Comparison of ENCODE assay signal across 8 cellular contexts in genomic region chr1:21782868-21783678, GRCh38. TPM values are rescaled to one million over a fixed set of nuclear protein-coding genes. Genes with fewer than 3 reads are reported as not detected.
DNase-seq lines count a peak whose midpoint lies in the region; ATAC-seq, FAIRE-seq and TF ChIP-seq lines count a peak whose summit lies in the region.

TSS of gene USP48 (minus strand) at chr1:21783149. CDS start at chr1:21782957, 192 bp downstream.

- H3K36me3 Mint-ChIP-seq in activated T-cell treated with anti-CD3 and anti-CD28 coated beads, Interleukin-2, amount 50 U/mL, for 72 hours (ENCODE audit: insufficient read depth in 2 of 2): peaks cover 9 to 14% of the 10 kb centered on the region in 2 donors

- H3K4me3 ChIP-seq in GM23248: peak within 1 kb of the TSS; percentile 99
- H3K4me3 ChIP-seq in Karpas-422 (ENCODE audit: low read length): peak within 1 kb of the TSS; percentile 90
- H3K4me3 ChIP-seq in esophagus muscularis mucosa: peak within 1 kb of the TSS; percentile 88 to 99 (median 92)
- H3K4me3 ChIP-seq in muscle layer of duodenum (ENCODE audit: low read depth in 1 of 2, low read length in 2 of 2): peak within 1 kb of the TSS; percentile 90 to 100

- H3K9me2 ChIP-seq in GM23248 (ENCODE audit: insufficient read depth) (no peaks in the 10 kb centered on the region), Karpas-422 (replicated peaks; ENCODE audit: insufficient read depth, low read length) (no peaks in the 10 kb centered on the region)

- H3K36me3 ChIP-seq in GM23248 (ENCODE audit: low read depth) (no peaks in the 10 kb centered on the region), Karpas-422 (ENCODE audit: insufficient read depth, low read length) (no peaks in the 10 kb centered on the region), esophagus muscularis mucosa (no peaks in the 10 kb centered on the region), muscle layer of duodenum (ENCODE audit: control insufficient read depth in 1 of 2, insufficient read depth in 2 of 2, low read length in 2 of 2) (peaks cover 0 to 4% of the 10 kb centered on the region in 2 donors)

- H3F3A ChIP-seq in GM23248 (ENCODE audit: insufficient read depth): peaks cover 27% of the 10 kb centered on the region

- H3K27ac Mint-ChIP-seq in activated T-cell treated with anti-CD3 and anti-CD28 coated beads, Interleukin-2, amount 50 U/mL, for 72 hours: peak within 1 kb of the TSS; percentile 100

- intact Hi-C loops in esophagus muscularis mucosa (cut with DNase I): no loop called here

- H3K9ac ChIP-seq in GM23248 (peak within 1 kb of the TSS; percentile 99), Karpas-422 (ENCODE audit: low read length) (peak within 1 kb of the TSS; percentile 98)

- peaks cover 40% of the 10 kb centered on the region for H3K4me1 Mint-ChIP-seq in activated T-cell treated with anti-CD3 and anti-CD28 coated beads, Interleukin-2, amount 50 U/mL, for 72 hours (ENCODE audit: low read depth)

- WGBS in GM23248 (ENCODE audit: low coverage in 1 of 2, low lambda C conversion rate in 2 of 2, missing lambda C conversion rate in 2 of 2), 2 experiments: 0 to 2% methylated on average over 65 to 68 of the region's 82 CpGs
- 0% methylated on average over 25 of the region's 82 CpGs for WGBS in esophagus muscularis mucosa

- no peaks in the 10 kb centered on the region; the same call in 1 of the 2 replicates for H4K20me1 ChIP-seq in GM23248 (ENCODE audit: insufficient read depth)
- H4K20me1 ChIP-seq in Karpas-422 (ENCODE audit: insufficient read depth, low read depth, low read length): peaks cover 16% of the 10 kb centered on the region; the same call in 1 of the 2 replicates

- in situ Hi-C loops in GM23248 (cut with MboI): no loop called here

- no peaks in the 10 kb centered on the region for H3K27me3 Mint-ChIP-seq in activated T-cell treated with anti-CD3 and anti-CD28 coated beads, Interleukin-2, amount 50 U/mL, for 72 hours (ENCODE audit: low read depth)

- peak; percentile 78 for ATAC-seq in activated T-cell treated with anti-CD3 and anti-CD28 coated beads, Interleukin-2, amount 50 U/mL, for 72 hours (replicated peaks in 1 of 2)

- no peak for FAIRE-seq in RCC 7860 (lab: Jason Lieb, UNC)

- TF ChIP-seq POLR2A in esophagus muscularis mucosa (IDR thresholded peaks at IDR 0.05; ENCODE audit: low read depth): peak; percentile 96

- H3K79me2 ChIP-seq in GM23248 (ENCODE audit: insufficient read depth) (peaks cover 47% of the 10 kb centered on the region), Karpas-422 (ENCODE audit: low read length) (peaks cover 46% of the 10 kb centered on the region)

- DNase-seq in DMS79 (lab: John Stamatoyannopoulos, UW) (peak; percentile 95), GM23248 (peak; percentile 99), Karpas-422 (peak; percentile 99), RCC 7860 (ENCODE audit: low spot score) (peak; percentile 91), esophagus muscularis mucosa (ENCODE audit: extremely low spot score) (peak; percentile 98)
- DNase-seq in activated T-cell treated with anti-CD3 and anti-CD28 coated beads, Interleukin-2, amount 50 U/mL, for 72 hours: peak; percentile 98
- peak; percentile 90 for DNase-seq in stimulated activated CD8-positive, alpha-beta memory T cell treated with anti-CD3 and anti-CD28 coated beads, Interleukin-7, amount 100 ng/mL, for 24 hours (ENCODE audit: low read depth)

- peak within 1 kb of the TSS; percentile 89 for H2AFZ ChIP-seq in GM23248
- H2AFZ ChIP-seq in Karpas-422 (ENCODE audit: low read length): peak within 1 kb of the TSS; percentile 97

- H3K9me3 ChIP-seq in GM23248 (ENCODE audit: low read depth): no peaks in the 10 kb centered on the region
- no peaks in the 10 kb centered on the region for H3K9me3 ChIP-seq in Karpas-422 (ENCODE audit: low read length)
- H3K9me3 ChIP-seq in esophagus muscularis mucosa: no peaks in the 10 kb centered on the region
- no peaks in the 10 kb centered on the region for H3K9me3 ChIP-seq in muscle layer of duodenum (ENCODE audit: control insufficient read depth in 1 of 2, low read length in 2 of 2)

- H3K27ac ChIP-seq in GM23248 (peak within 1 kb of the TSS; percentile 100), Karpas-422 (ENCODE audit: low read length) (peak within 1 kb of the TSS; percentile 93), esophagus muscularis mucosa (replicated peaks in 1 of 4) (peak within 1 kb of the TSS; percentile 94 to 99 (median 98)), muscle layer of duodenum (ENCODE audit: low read length) (peak within 1 kb of the TSS; percentile 100)

- H3K4me2 ChIP-seq in GM23248 (ENCODE audit: unreplicated experiment) (peak within 1 kb of the TSS; percentile 95), Karpas-422 (ENCODE audit: low read depth, low read length, poor library complexity, severe bottlenecking) (peak within 1 kb of the TSS; percentile 97)

- H3K9me3 Mint-ChIP-seq in activated T-cell treated with anti-CD3 and anti-CD28 coated beads, Interleukin-2, amount 50 U/mL, for 72 hours: no peaks in the 10 kb centered on the region

- TF ChIP-seq CTCF in esophagus muscularis mucosa (IDR thresholded peaks at IDR 0.05): peak in 1 of 3 experiments; percentile 2

- no peak for TF ChIP-seq EP300 in esophagus muscularis mucosa (IDR thresholded peaks at IDR 0.05)

- H3K27me3 ChIP-seq in GM23248 (replicated peaks; ENCODE audit: insufficient read depth) (no peaks in the 10 kb centered on the region), Karpas-422 (ENCODE audit: low read length) (no peaks in the 10 kb centered on the region), esophagus muscularis mucosa (no peaks in the 10 kb centered on the region), muscle layer of duodenum (ENCODE audit: low read depth, low read length) (no peaks in the 10 kb centered on the region)

- peak within 1 kb of the TSS; percentile 87 to 92 for H3K4me3 Mint-ChIP-seq in activated T-cell treated with anti-CD3 and anti-CD28 coated beads, Interleukin-2, amount 50 U/mL, for 72 hours

- H3K4me1 ChIP-seq in GM23248 (ENCODE audit: insufficient read depth) (peaks cover 11% of the 10 kb centered on the region), Karpas-422 (ENCODE audit: low read length) (peaks cover 20% of the 10 kb centered on the region), esophagus muscularis mucosa (peaks cover 15 to 48% (median 36%) of the 10 kb centered on the region in 4 donors), muscle layer of duodenum (ENCODE audit: control insufficient read depth in 1 of 2, insufficient read depth in 2 of 2, low read length in 2 of 2) (peaks cover 3 to 9% of the 10 kb centered on the region in 2 donors)

RNA-seq across cellular contexts. Expression of gene USP48, which starts in this region (rescaled TPM):
- total RNA-seq in GM23248 (2014; rRNA removed; shearing (Covaris generic)): 34.3 and 43.0 TPM in 2 replicates
- 52.6 and 60.4 TPM in 2 replicates for polyA plus RNA-seq in GM23248 (2016; fragmentation: Nextera tagmentation; extraction: Ambion mirVana)
- 26.3 and 35.1 TPM in 2 replicates for total RNA-seq in Karpas-422 (2014; rRNA removed; shearing (Covaris generic); ENCODE audit: low replicate concordance)
- 100 to 1,000 TPM; 129 to 143 TPM for total RNA-seq in activated T-cell treated with anti-CD3 and anti-CD28 coated beads, Interleukin-2, amount 50 U/mL, for 72 hours
- total RNA-seq in esophagus muscularis mucosa: 10 to 100 TPM; 29.3 to 46.5 (median 37.7) TPM

Comparison
In these comparisons a context has a peak if more than half of its experiments do, and no peak if none do; other contexts are left out.
1. Peak in every context shown above with its lines: DNase-seq, ATAC-seq, H3K4me3 ChIP-seq and H3K27ac ChIP-seq.